5 cellular contexts compared by ENCODE assay signal in genomic region chr1:224051782-224052181, GRCh38.
DNase-seq lines count a peak whose midpoint lies in the region; TF ChIP-seq lines count a peak whose summit lies in the region.
"Not testable (repeated sequence)": the region's sequence is repeated elsewhere in the genome, so short reads cannot be mapped to it uniquely, and the experiment has no call there.

No MANE protein-coding gene starts in this region.

- not testable (repeated sequence) for H3K36me3 ChIP-seq in ACC112 (ENCODE audit: insufficient read depth, low read length); HEK293 (ENCODE audit: control insufficient read depth in 2 of 2, insufficient read depth in 1 of 2, low read length in 2 of 2)

- intact Hi-C loops in activated CD4-positive, alpha-beta T cell treated with anti-CD3 and anti-CD28 coated beads, Interleukin-2, amount 10 ng/mL, durations not matched to agents 24 days and 14 days (cut with micrococcal nuclease): loop anchor here (1.0 to 2.0 kb wide), 2 partner anchors 240 to 353 kb away; no protein-coding TSS in a partner anchor

- H3K36me3 Mint-ChIP-seq in activated CD4-positive, alpha-beta T cell treated with anti-CD3 and anti-CD28 coated beads, Interleukin-2, amount 10 ng/mL, durations not matched to agents 24 days and 14 days (ENCODE audit: low read depth): not testable (repeated sequence)

- not testable (repeated sequence) for H2AFZ ChIP-seq in ACC112 (ENCODE audit: low read length, unreplicated experiment)

- peaks cover 18% of the 10 kb centered on the region for H3K27me3 Mint-ChIP-seq in activated CD4-positive, alpha-beta T cell treated with anti-CD3 and anti-CD28 coated beads, Interleukin-2, amount 10 ng/mL, durations not matched to agents 24 days and 14 days

- not testable (repeated sequence) for H3K4me3 Mint-ChIP-seq in activated CD4-positive, alpha-beta T cell treated with anti-CD3 and anti-CD28 coated beads, Interleukin-2, amount 10 ng/mL, durations not matched to agents 24 days and 14 days

- TF ChIP-seq CTCF in HEK293 (tag by site-specific recombination; IDR thresholded peaks at IDR 0.05): not testable (repeated sequence)

- POLR2A ChIA-PET in HEK293 (lab: Yijun Ruan, JAX): interaction anchor here (0.6 to 1.3 kb wide), 2 partner anchors 16 to 154 kb away, joined by 5 read pairs; no protein-coding TSS in a partner anchor

- not testable (repeated sequence) for H3K79me2 ChIP-seq in ACC112 (ENCODE audit: control insufficient read depth, insufficient read depth, low read length, unreplicated experiment)

- not testable (repeated sequence) for H3K9me3 ChIP-seq in HEK293 (ENCODE audit: control insufficient read depth, insufficient read depth, low read depth, low read length)

- not testable (repeated sequence) for H3K9me3 Mint-ChIP-seq in activated CD4-positive, alpha-beta T cell treated with anti-CD3 and anti-CD28 coated beads, Interleukin-2, amount 10 ng/mL, durations not matched to agents 24 days and 14 days

- H3K4me3 ChIP-seq in ACC112 (ENCODE audit: low read depth, low read length); HEK293 (ENCODE audit: low read depth, low read length): not testable (repeated sequence)

- not testable (repeated sequence) for H3K27ac Mint-ChIP-seq in activated CD4-positive, alpha-beta T cell treated with anti-CD3 and anti-CD28 coated beads, Interleukin-2, amount 10 ng/mL, durations not matched to agents 24 days and 14 days

- not testable (repeated sequence) for H3K4me1 Mint-ChIP-seq in activated CD4-positive, alpha-beta T cell treated with anti-CD3 and anti-CD28 coated beads, Interleukin-2, amount 10 ng/mL, durations not matched to agents 24 days and 14 days

- H3K4me1 ChIP-seq in ACC112 (ENCODE audit: control insufficient read depth, insufficient read depth, low read length, unreplicated experiment): peaks cover 24% of the 10 kb centered on the region
- not testable (repeated sequence) for H3K4me1 ChIP-seq in HEK293 (ENCODE audit: control insufficient read depth, insufficient read depth, low read length)

- H3K27ac ChIP-seq in ACC112 (ENCODE audit: low read depth, low read length) (peak overlapping the region; percentile 71; the same call in 1 of the 2 replicates), epithelial cell of prostate (peak overlapping the region; percentile 77)
- not testable (repeated sequence) for H3K27ac ChIP-seq in HEK293 (ENCODE audit: extremely low read depth, low read depth, low read length)

- CTCF ChIA-PET in HEK293 (lab: Yijun Ruan, JAX): interaction anchor here (0.6 to 5.1 kb wide), 14 partner anchors 10 to 492 kb away, joined by 3 to 59 read pairs (median 4); no protein-coding TSS in a partner anchor

- peak; percentile 26 for DNase-seq in activated CD4-positive, alpha-beta T cell treated with anti-CD3 and anti-CD28 coated beads, Interleukin-2, amount 10 ng/mL, durations not matched to agents 24 days and 14 days
- DNase-seq in ecto neural progenitor cell (ENCODE audit: low spot score): peak; percentile 9
- DNase-seq in epithelial cell of prostate (ENCODE audit: low read depth, low spot score): not testable (repeated sequence)

- H3K27me3 ChIP-seq in ACC112 (ENCODE audit: insufficient read depth, low read length): not testable (repeated sequence)

TF ChIP-seq in HEK293, 187 proteins besides CTCF, POLR2A, EP300 and RAD21:
- TF ChIP-seq ZNF121 (tag by site-specific recombination; IDR thresholded peaks at IDR 0.05): peak; percentile 59; the same call in 1 of the 2 replicates
